ENCODE assay signal across 8 cellular contexts in genomic region chr22:41092023-41092817, GRCh38. TPM values are rescaled to one million over a fixed set of nuclear protein-coding genes. Genes with fewer than 3 reads are reported as not detected.
DNase-seq lines count a peak whose midpoint lies in the region; ATAC-seq and TF ChIP-seq lines count a peak whose summit lies in the region.

EP300 (plus strand) TSS chr22:41092592; CDS start chr22:41093005, 413 bp downstream.

- DNase-seq in COLO829 (ENCODE audit: low spot score), result peak; percentile 60
- DNase-seq in RPMI7951 (ENCODE audit: low read depth), result peak; percentile 76
- peak; percentile 84 for DNase-seq in activated T-helper 2 cell treated with anti-CD3 and anti-CD28 coated beads, Interferon-gamma antibody, Interleukin-2, Interleukin-4, amounts not matched to agents 10 μg/mL and 5 μg/mL and 100 μg/mL, durations not matched to agents 14 hours and 24 hours and 36 hours (ENCODE audit: low spot score)
- peak; percentile 62 for DNase-seq in fibroblast of peridontal ligament (ENCODE audit: extremely low read depth)

- ATAC-seq in GM19372 (IDR thresholded peaks at IDR 0.05; ENCODE audit: low read depth, unreplicated experiment), result peak; percentile 34
- ATAC-seq in HG03565 (IDR thresholded peaks at IDR 0.05; ENCODE audit: unreplicated experiment), result peak; percentile 28

- H3K27me3 Mint-ChIP-seq in activated T-helper 2 cell treated with anti-CD3 and anti-CD28 coated beads, Interferon-gamma antibody, Interleukin-2, Interleukin-4, amounts not matched to agents 10 μg/mL and 5 μg/mL and 100 μg/mL, durations not matched to agents 14 hours and 24 hours and 36 hours (ENCODE audit: low read depth), result no peaks in the 10 kb centered on the region
- H3K27me3 Mint-ChIP-seq in nephron (ENCODE audit: low read depth), result no peaks in the 10 kb centered on the region
- no peaks in the 10 kb centered on the region for H3K27me3 Mint-ChIP-seq in stimulated activated naive CD8-positive, alpha-beta T cell treated with anti-CD3 and anti-CD28 coated beads, Interleukin-15, Interleukin-2, amounts not matched to agents 100 ng/mL and 50 ng/mL, for 24 hours

- peaks cover 31% of the 10 kb centered on the region for H3K4me1 Mint-ChIP-seq in activated T-helper 2 cell treated with anti-CD3 and anti-CD28 coated beads, Interferon-gamma antibody, Interleukin-2, Interleukin-4, amounts not matched to agents 10 μg/mL and 5 μg/mL and 100 μg/mL, durations not matched to agents 14 hours and 24 hours and 36 hours (ENCODE audit: low read depth)
- peaks cover 32% of the 10 kb centered on the region for H3K4me1 Mint-ChIP-seq in nephron
- peaks cover 35% of the 10 kb centered on the region for H3K4me1 Mint-ChIP-seq in stimulated activated naive CD8-positive, alpha-beta T cell treated with anti-CD3 and anti-CD28 coated beads, Interleukin-15, Interleukin-2, amounts not matched to agents 100 ng/mL and 50 ng/mL, for 24 hours (ENCODE audit: low read depth)

- H3K36me3 Mint-ChIP-seq in activated T-helper 2 cell treated with anti-CD3 and anti-CD28 coated beads, Interferon-gamma antibody, Interleukin-2, Interleukin-4, amounts not matched to agents 10 μg/mL and 5 μg/mL and 100 μg/mL, durations not matched to agents 14 hours and 24 hours and 36 hours (ENCODE audit: low read depth), result peaks cover 33% of the 10 kb centered on the region
- H3K36me3 Mint-ChIP-seq in nephron (ENCODE audit: low read depth), result peaks cover 10% of the 10 kb centered on the region
- H3K36me3 Mint-ChIP-seq in stimulated activated naive CD8-positive, alpha-beta T cell treated with anti-CD3 and anti-CD28 coated beads, Interleukin-15, Interleukin-2, amounts not matched to agents 100 ng/mL and 50 ng/mL, for 24 hours (ENCODE audit: low read depth), result peaks cover 31% of the 10 kb centered on the region

- peak within 1 kb of the TSS; percentile 100 for H3K27ac Mint-ChIP-seq in activated T-helper 2 cell treated with anti-CD3 and anti-CD28 coated beads, Interferon-gamma antibody, Interleukin-2, Interleukin-4, amounts not matched to agents 10 μg/mL and 5 μg/mL and 100 μg/mL, durations not matched to agents 14 hours and 24 hours and 36 hours
- peak within 1 kb of the TSS; percentile 100 for H3K27ac Mint-ChIP-seq in nephron
- peak within 1 kb of the TSS; percentile 98 for H3K27ac Mint-ChIP-seq in stimulated activated naive CD8-positive, alpha-beta T cell treated with anti-CD3 and anti-CD28 coated beads, Interleukin-15, Interleukin-2, amounts not matched to agents 100 ng/mL and 50 ng/mL, for 24 hours

- intact Hi-C loops in activated T-helper 2 cell treated with anti-CD3 and anti-CD28 coated beads, Interferon-gamma antibody, Interleukin-2, Interleukin-4, amounts not matched to agents 10 μg/mL and 5 μg/mL and 100 μg/mL, durations not matched to agents 14 hours and 24 hours and 36 hours (cut with micrococcal nuclease), result loop anchor here (5.0 kb wide), 1 partner anchor 195 kb away; the partner anchor contains the start of gene RANGAP1

- no peaks in the 10 kb centered on the region for H3K9me3 Mint-ChIP-seq in activated T-helper 2 cell treated with anti-CD3 and anti-CD28 coated beads, Interferon-gamma antibody, Interleukin-2, Interleukin-4, amounts not matched to agents 10 μg/mL and 5 μg/mL and 100 μg/mL, durations not matched to agents 14 hours and 24 hours and 36 hours
- no peaks in the 10 kb centered on the region for H3K9me3 Mint-ChIP-seq in nephron
- H3K9me3 Mint-ChIP-seq in stimulated activated naive CD8-positive, alpha-beta T cell treated with anti-CD3 and anti-CD28 coated beads, Interleukin-15, Interleukin-2, amounts not matched to agents 100 ng/mL and 50 ng/mL, for 24 hours, result no peaks in the 10 kb centered on the region

- peak within 1 kb of the TSS; percentile 99 for H3K4me3 Mint-ChIP-seq in activated T-helper 2 cell treated with anti-CD3 and anti-CD28 coated beads, Interferon-gamma antibody, Interleukin-2, Interleukin-4, amounts not matched to agents 10 μg/mL and 5 μg/mL and 100 μg/mL, durations not matched to agents 14 hours and 24 hours and 36 hours (ENCODE audit: low read depth)
- peak within 1 kb of the TSS; percentile 97 to 99 (median 97) for H3K4me3 Mint-ChIP-seq in nephron
- H3K4me3 Mint-ChIP-seq in stimulated activated naive CD8-positive, alpha-beta T cell treated with anti-CD3 and anti-CD28 coated beads, Interleukin-15, Interleukin-2, amounts not matched to agents 100 ng/mL and 50 ng/mL, for 24 hours, result peak within 1 kb of the TSS; percentile 98

- TF ChIP-seq CTCF in nephron (IDR thresholded peaks at IDR 0.05; ENCODE audit: unreplicated experiment in 3 of 3), result peak in 2 of 3 experiments; percentile 5 to 12

RNA-seq across cellular contexts. Expression of gene EP300, which starts in this region (rescaled TPM):
- total RNA-seq in RPMI7951 (2014; rRNA removed; shearing (Covaris generic)), result 24.0 and 27.3 TPM in 2 replicates
- 66.5 and 68.6 TPM in 2 replicates for total RNA-seq in activated T-helper 2 cell treated with anti-CD3 and anti-CD28 coated beads, Interferon-gamma antibody, Interleukin-2, Interleukin-4, amounts not matched to agents 10 μg/mL and 5 μg/mL and 100 μg/mL, durations not matched to agents 14 hours and 24 hours and 36 hours

Comparison
In these comparisons a context has a peak if more than half of its experiments do, and no peak if none do; other contexts are left out.
1. Peak in every context shown above with its lines: DNase-seq and ATAC-seq.